ENCODE assay signal across 8 cellular contexts in genomic region chr6:42017021-42017643, GRCh38. TPM values are rescaled to one million over a fixed set of nuclear protein-coding genes. Genes with fewer than 3 reads are reported as not detected.
A peak's percentile ranks its signal among the peaks of the same experiment; 100 is the strongest.
DNase-seq lines count a peak whose midpoint lies in the region; ATAC-seq and TF ChIP-seq lines count a peak whose summit lies in the region.

No MANE protein-coding gene starts in this region.

- H2AFZ ChIP-seq in SK-N-SH (ENCODE audit: low read depth), result no peak overlapping the region

- no peak overlapping the region for H3K9ac ChIP-seq in SK-N-SH

- TF ChIP-seq POLR2A in tibial nerve (IDR thresholded peaks at IDR 0.05), result no peak
- TF ChIP-seq POLR2A in gastrocnemius medialis (IDR thresholded peaks at IDR 0.05), result no peak

- peaks cover 8% of the 10 kb centered on the region in 2 experiments; a peak in 1 of 4 replicates for H3K4me1 ChIP-seq in SK-N-SH (ENCODE audit: control insufficient read depth in 1 of 2, insufficient read depth in 2 of 2, low read depth in 1 of 2, low read length in 1 of 2)
- H3K4me1 ChIP-seq in tibial nerve, result peaks cover 0 to 21% (median 8%) of the 10 kb centered on the region in 4 donors
- peaks cover 0 to 14% of the 10 kb centered on the region in 2 donors for H3K4me1 ChIP-seq in gastrocnemius medialis

- POLR2A ChIA-PET in SK-N-SH (lab: Yijun Ruan, JAX), result no interaction called here

- peak overlapping the region; percentile 31 to 55; a peak in 3 of 4 replicates for H3K27ac ChIP-seq in SK-N-SH (ENCODE audit: low read depth in 2 of 2, low read length in 1 of 2)
- peak overlapping the region in 3 of 4 donors; percentile 14 to 54 (median 34) for H3K27ac ChIP-seq in tibial nerve
- no peak overlapping the region for H3K27ac ChIP-seq in gastrocnemius medialis

- H3F3A ChIP-seq in SK-N-SH (replicated peaks; ENCODE audit: insufficient read depth), result no peaks in the 10 kb centered on the region

- peak overlapping the region; percentile 62 for H3K4me2 ChIP-seq in SK-N-SH

- TF ChIP-seq EP300 in SK-N-SH (IDR thresholded peaks at IDR 0.05; ENCODE audit: borderline replicate concordance in 1 of 2, low read depth in 1 of 2, low read length in 1 of 2) (peak; percentile 32 to 42; a peak in 1 of 4 replicates), tibial nerve (IDR thresholded peaks at IDR 0.05) (no peak)

- H3K9me2 ChIP-seq in SK-N-SH, result no peaks in the 10 kb centered on the region

- H4K20me1 ChIP-seq in SK-N-SH (ENCODE audit: insufficient read depth), result no peaks in the 10 kb centered on the region

- H3K4me3 ChIP-seq in SK-N-SH (ENCODE audit: low read depth in 2 of 2, low read length in 1 of 2), result no peak overlapping the region
- H3K4me3 ChIP-seq in fibroblast of mammary gland (ENCODE audit: control insufficient read depth, low read depth, low read length), result no peak overlapping the region
- no peak overlapping the region for H3K4me3 ChIP-seq in tibial nerve
- H3K4me3 ChIP-seq in gastrocnemius medialis, result no peak overlapping the region

- intact Hi-C loops in gastrocnemius medialis (cut with DNase I; ENCODE audit: low total_unique reads), result no loop called here

- H3K36me3 ChIP-seq in SK-N-SH (replicated peaks in 1 of 2; ENCODE audit: control insufficient read depth in 1 of 2, insufficient read depth in 2 of 2, low read length in 1 of 2) (no peaks in the 10 kb centered on the region), tibial nerve (no peaks in the 10 kb centered on the region), gastrocnemius medialis (no peaks in the 10 kb centered on the region)

- WGBS in SK-N-SH (ENCODE audit: low lambda C conversion rate), result 67% methylated on average over 4 of the region's 4 CpGs
- WGBS in tibial nerve, 2 donors, result 37 to 60% methylated on average over 4 of the region's 4 CpGs

- DNase-seq in activated effector memory CD4-positive, alpha-beta T cell treated with anti-CD3 and anti-CD28 coated beads, Interleukin-2, amount 50 U/mL, for 16 hours, result peak; percentile 64
- DNase-seq in activated effector memory CD4-positive, alpha-beta T cell treated with Interleukin-2 at 50 U/mL for 16 hours, result no peak
- DNase-seq in SK-N-SH, result peak; percentile 55
- peak; percentile 89 for DNase-seq in fibroblast of mammary gland (ENCODE audit: low read depth)
- no peak for DNase-seq in tibial nerve (ENCODE audit: low spot score in 2 of 2)
- DNase-seq in gastrocnemius medialis, result no peak

- in situ Hi-C loops in gastrocnemius medialis (cut with MboI; ENCODE audit: low sequenced_read_pairs in 4 of 4), result no loop called here

- ATAC-seq in gastrocnemius medialis (no peak), HG03196 (IDR thresholded peaks at IDR 0.05; ENCODE audit: unreplicated experiment) (no peak), GM18870 (IDR thresholded peaks at IDR 0.05; ENCODE audit: unreplicated experiment) (no peak)

- TF ChIP-seq CTCF in SK-N-SH (IDR thresholded peaks at IDR 0.05), result no peak
- TF ChIP-seq CTCF in fibroblast of mammary gland (conservative IDR thresholded peaks at IDR 0.05; ENCODE audit: control insufficient read depth, insufficient read depth, low read depth, low read length), result no peak
- no peak for TF ChIP-seq CTCF in tibial nerve (IDR thresholded peaks at IDR 0.05)
- no peak for TF ChIP-seq CTCF in gastrocnemius medialis (IDR thresholded peaks at IDR 0.05 in 4 of 5, conservative IDR thresholded peaks at IDR 0.05 in 1 of 5)

- no peaks in the 10 kb centered on the region for H3K27me3 ChIP-seq in SK-N-SH (ENCODE audit: insufficient read depth)
- no peaks in the 10 kb centered on the region for H3K27me3 ChIP-seq in tibial nerve
- no peaks in the 10 kb centered on the region for H3K27me3 ChIP-seq in gastrocnemius medialis

- H3K79me2 ChIP-seq in SK-N-SH (ENCODE audit: insufficient read depth), result no peaks in the 10 kb centered on the region

- CTCF ChIA-PET in SK-N-SH (lab: Yijun Ruan, JAX), result interaction anchor here (0.8 kb wide), 1 partner anchor 27 kb away, joined by 3 read pairs; no protein-coding TSS in a partner anchor

- TF ChIP-seq RAD21 in SK-N-SH (IDR thresholded peaks at IDR 0.05; ENCODE audit: low read length), result no peak

- H3K9me3 ChIP-seq in SK-N-SH, result no peaks in the 10 kb centered on the region
- no peaks in the 10 kb centered on the region for H3K9me3 ChIP-seq in tibial nerve
- H3K9me3 ChIP-seq in gastrocnemius medialis, result no peaks in the 10 kb centered on the region

TF ChIP-seq in SK-N-SH, 30 proteins besides CTCF, POLR2A, EP300 and RAD21:
- TF ChIP-seq MXI1 (IDR thresholded peaks at IDR 0.05; ENCODE audit: low read depth, low read length), result no peak
- TF ChIP-seq RXRA (IDR thresholded peaks at IDR 0.05; ENCODE audit: borderline replicate concordance, low read depth), result no peak
- no peak for TF ChIP-seq GATA2 (CRISPR knock-in tag; IDR thresholded peaks at IDR 0.05)
- no peak for TF ChIP-seq GABPA (IDR thresholded peaks at IDR 0.05; ENCODE audit: low read depth)
- TF ChIP-seq, protein P1, sequence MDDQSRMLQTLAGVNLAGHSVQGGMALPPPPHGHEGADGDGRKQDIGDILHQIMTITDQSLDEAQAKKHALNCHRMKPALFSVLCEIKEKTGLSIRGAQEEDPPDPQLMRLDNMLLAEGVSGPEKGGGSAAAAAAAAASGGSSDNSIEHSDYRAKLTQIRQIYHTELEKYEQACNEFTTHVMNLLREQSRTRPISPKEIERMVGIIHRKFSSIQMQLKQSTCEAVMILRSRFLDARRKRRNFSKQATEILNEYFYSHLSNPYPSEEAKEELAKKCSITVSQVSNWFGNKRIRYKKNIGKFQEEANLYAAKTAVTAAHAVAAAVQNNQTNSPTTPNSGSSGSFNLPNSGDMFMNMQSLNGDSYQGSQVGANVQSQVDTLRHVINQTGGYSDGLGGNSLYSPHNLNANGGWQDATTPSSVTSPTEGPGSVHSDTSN (IDR thresholded peaks at IDR 0.05), result peak; percentile 75
- no peak for TF ChIP-seq FOXM1 (IDR thresholded peaks at IDR 0.05; ENCODE audit: low read depth)
- no peak for TF ChIP-seq TEAD4 (IDR thresholded peaks at IDR 0.05; ENCODE audit: borderline replicate concordance, insufficient read depth)
- peak; percentile 61; the same call in 1 of the 2 replicates for TF ChIP-seq JUND (IDR thresholded peaks at IDR 0.05)
- no peak for TF ChIP-seq IRF3 (IDR thresholded peaks at IDR 0.05; ENCODE audit: low read depth, low read length)
- TF ChIP-seq TCF12 (IDR thresholded peaks at IDR 0.05), result peak; percentile 91
- peak; percentile 72 for TF ChIP-seq FOSL2 (IDR thresholded peaks at IDR 0.05; ENCODE audit: borderline replicate concordance, low read depth)
- peak; percentile 36; the same call in 1 of the 2 replicates for TF ChIP-seq NFIC (IDR thresholded peaks at IDR 0.05; ENCODE audit: borderline replicate concordance)
- TF ChIP-seq TAF1 (IDR thresholded peaks at IDR 0.05; ENCODE audit: borderline replicate concordance, low read depth, low read length), result no peak
TF ChIP-seq in SK-N-SH: peak in this region for 5.

RNA-seq across cellular contexts. Expression of gene TAF8, which starts 33.2 kb away (rescaled TPM):
- polyA plus RNA-seq in SK-N-SH (2012; rRNA removed), result 21.7 and 27.8 TPM in 2 replicates
- 16.9 and 17.1 TPM in 2 replicates for polyA plus RNA-seq in SK-N-SH (2012; cell fraction: cytosol; rRNA removed)
- polyA plus RNA-seq in SK-N-SH (2012; cell fraction: nucleus; rRNA removed), result 24.3 and 33.4 TPM in 2 replicates
- total RNA-seq in tibial nerve (10 to 100 TPM; 10.7 to 27.6 (median 20.9) TPM), gastrocnemius medialis (10 to 100 TPM; 16.3 to 49.2 (median 35.6) TPM)

Comparison
In these comparisons a context has a peak if more than half of its experiments do, and no peak if none do; other contexts are left out.
1. DNase-seq: peak in activated effector memory CD4-positive, alpha-beta T cell treated with anti-CD3 and anti-CD28 coated beads, Interleukin-2, amount 50 U/mL, for 16 hours (single experiment), SK-N-SH (single experiment) and fibroblast of mammary gland (single experiment); none in activated effector memory CD4-positive, alpha-beta T cell treated with Interleukin-2 at 50 U/mL for 16 hours (single experiment), tibial nerve (0 of 2) and gastrocnemius medialis (0 of 2).
2. H3K27ac ChIP-seq: peak in SK-N-SH (2 of 2) and tibial nerve (3 of 4); none in gastrocnemius medialis (0 of 4).